2 cellular contexts compared by ENCODE assay signal in the genomic region with DNA sequence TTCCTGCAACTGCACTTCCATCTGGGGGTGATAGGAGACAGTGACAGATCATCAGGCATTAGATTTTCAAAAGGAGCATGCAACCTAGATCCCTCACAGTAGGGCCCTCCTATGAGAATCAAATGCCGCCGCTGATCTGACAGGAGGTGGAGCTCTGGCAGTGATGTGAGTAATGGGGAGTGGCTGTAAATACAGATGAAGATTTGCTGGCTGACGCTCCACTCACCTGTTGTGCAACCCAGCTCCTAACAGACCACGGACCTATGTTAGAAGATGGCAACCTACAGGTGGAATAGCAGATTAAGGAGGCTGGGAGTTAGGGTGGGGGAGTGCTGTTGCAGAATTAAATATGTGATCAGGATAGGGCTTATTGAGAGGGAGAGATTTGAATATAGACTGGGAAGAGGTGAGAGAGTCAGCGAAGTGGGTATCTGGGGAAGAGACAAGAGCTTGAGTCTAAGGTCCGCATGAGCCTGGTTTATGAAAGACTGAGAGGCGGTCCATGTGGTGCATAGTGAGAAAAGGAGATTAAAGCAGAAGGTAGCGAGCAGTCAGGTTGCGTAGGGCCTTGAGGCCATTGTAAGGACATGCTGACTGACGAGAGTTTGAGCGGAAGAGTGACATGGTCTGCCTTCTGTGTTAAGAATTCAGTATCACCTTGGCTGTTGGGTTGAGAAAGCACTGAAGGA.
TF ChIP-seq lines count a peak whose summit lies in the region.

No MANE protein-coding gene starts in this region.

TF ChIP-seq in A549, 52 proteins besides CTCF, POLR2A, EP300 and RAD21:
- TF ChIP-seq TP53 (CRISPR knock-in tag; IDR thresholded peaks at IDR 0.05) (no peak), JUN (IDR thresholded peaks at IDR 0.05) (peak in 1 of 2 experiments; percentile 23; a peak in 1 of 5 replicates), FOSB (CRISPR knock-in tag; IDR thresholded peaks at IDR 0.05) (0 out of 2 replicates have a peak, but pooled peaks have one; percentile 29), E2F6 (IDR thresholded peaks at IDR 0.05; ENCODE audit: borderline replicate concordance, low read depth) (no peak), RARB (CRISPR knock-in tag; IDR thresholded peaks at IDR 0.05) (peak; percentile 75; the same call in 1 of the 2 replicates), CEBPB (IDR thresholded peaks at IDR 0.05) (0 out of 4 replicates have a peak, but pooled peaks of 1 of the 2 experiments have one; percentile 30)
TF ChIP-seq in A549: peak in this region for 4.

TF ChIP-seq in K562, 482 proteins besides CTCF, POLR2A, EP300 and RAD21:
- TF ChIP-seq CEBPB (tag; IDR thresholded peaks at IDR 0.05) (peak; percentile 59), NFYB (IDR thresholded peaks at IDR 0.05; ENCODE audit: extremely low read depth, insufficient read length) (no peak), OTX1 (CRISPR knock-in tag; IDR thresholded peaks at IDR 0.05) (no peak), E2F8 (IDR thresholded peaks at IDR 0.05; ENCODE audit: low read depth, partially characterized antibody) (peak; percentile 23), SOX6 (IDR thresholded peaks at IDR 0.05) (no peak), HNRNPL (IDR thresholded peaks at IDR 0.05; ENCODE audit: low read depth, low read length) (no peak), ARNT (IDR thresholded peaks at IDR 0.05) (no peak), MYNN (IDR thresholded peaks at IDR 0.05) (0 out of 2 replicates have a peak, but pooled peaks have one; percentile 8), MYNN (CRISPR knock-in tag; IDR thresholded peaks at IDR 0.05) (no peak), HNRNPLL (IDR thresholded peaks at IDR 0.05; ENCODE audit: low read depth, low read length, poor library complexity, severe bottlenecking) (no peak), CBX5 (IDR thresholded peaks at IDR 0.05; ENCODE audit: borderline replicate concordance, low read depth) (peak; percentile 13; the same call in 1 of the 2 replicates), POLR2B (IDR thresholded peaks at IDR 0.05; ENCODE audit: low read depth, partially characterized antibody) (peak; percentile 29), REST (CRISPR knock-in tag; IDR thresholded peaks at IDR 0.05; ENCODE audit: low read depth) (no peak), ZNF23 (CRISPR knock-in tag; IDR thresholded peaks at IDR 0.05) (no peak), SUPT5H (IDR thresholded peaks at IDR 0.05) (peak; percentile 12; the same call in 1 of the 2 replicates), TAF7 (tag; IDR thresholded peaks at IDR 0.05) (no peak), TBP (optimal IDR thresholded peaks at IDR 0.05; ENCODE audit: low read depth, low read length) (no peak)
- TF ChIP-seq, protein P1, sequence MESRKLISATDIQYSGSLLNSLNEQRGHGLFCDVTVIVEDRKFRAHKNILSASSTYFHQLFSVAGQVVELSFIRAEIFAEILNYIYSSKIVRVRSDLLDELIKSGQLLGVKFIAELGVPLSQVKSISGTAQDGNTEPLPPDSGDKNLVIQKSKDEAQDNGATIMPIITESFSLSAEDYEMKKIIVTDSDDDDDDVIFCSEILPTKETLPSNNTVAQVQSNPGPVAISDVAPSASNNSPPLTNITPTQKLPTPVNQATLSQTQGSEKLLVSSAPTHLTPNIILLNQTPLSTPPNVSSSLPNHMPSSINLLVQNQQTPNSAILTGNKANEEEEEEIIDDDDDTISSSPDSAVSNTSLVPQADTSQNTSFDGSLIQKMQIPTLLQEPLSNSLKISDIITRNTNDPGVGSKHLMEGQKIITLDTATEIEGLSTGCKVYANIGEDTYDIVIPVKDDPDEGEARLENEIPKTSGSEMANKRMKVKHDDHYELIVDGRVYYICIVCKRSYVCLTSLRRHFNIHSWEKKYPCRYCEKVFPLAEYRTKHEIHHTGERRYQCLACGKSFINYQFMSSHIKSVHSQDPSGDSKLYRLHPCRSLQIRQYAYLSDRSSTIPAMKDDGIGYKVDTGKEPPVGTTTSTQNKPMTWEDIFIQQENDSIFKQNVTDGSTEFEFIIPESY (CRISPR knock-in tag; IDR thresholded peaks at IDR 0.05), result 0 out of 2 replicates have a peak, but pooled peaks have one; percentile 14
- TF ChIP-seq, protein P2, sequence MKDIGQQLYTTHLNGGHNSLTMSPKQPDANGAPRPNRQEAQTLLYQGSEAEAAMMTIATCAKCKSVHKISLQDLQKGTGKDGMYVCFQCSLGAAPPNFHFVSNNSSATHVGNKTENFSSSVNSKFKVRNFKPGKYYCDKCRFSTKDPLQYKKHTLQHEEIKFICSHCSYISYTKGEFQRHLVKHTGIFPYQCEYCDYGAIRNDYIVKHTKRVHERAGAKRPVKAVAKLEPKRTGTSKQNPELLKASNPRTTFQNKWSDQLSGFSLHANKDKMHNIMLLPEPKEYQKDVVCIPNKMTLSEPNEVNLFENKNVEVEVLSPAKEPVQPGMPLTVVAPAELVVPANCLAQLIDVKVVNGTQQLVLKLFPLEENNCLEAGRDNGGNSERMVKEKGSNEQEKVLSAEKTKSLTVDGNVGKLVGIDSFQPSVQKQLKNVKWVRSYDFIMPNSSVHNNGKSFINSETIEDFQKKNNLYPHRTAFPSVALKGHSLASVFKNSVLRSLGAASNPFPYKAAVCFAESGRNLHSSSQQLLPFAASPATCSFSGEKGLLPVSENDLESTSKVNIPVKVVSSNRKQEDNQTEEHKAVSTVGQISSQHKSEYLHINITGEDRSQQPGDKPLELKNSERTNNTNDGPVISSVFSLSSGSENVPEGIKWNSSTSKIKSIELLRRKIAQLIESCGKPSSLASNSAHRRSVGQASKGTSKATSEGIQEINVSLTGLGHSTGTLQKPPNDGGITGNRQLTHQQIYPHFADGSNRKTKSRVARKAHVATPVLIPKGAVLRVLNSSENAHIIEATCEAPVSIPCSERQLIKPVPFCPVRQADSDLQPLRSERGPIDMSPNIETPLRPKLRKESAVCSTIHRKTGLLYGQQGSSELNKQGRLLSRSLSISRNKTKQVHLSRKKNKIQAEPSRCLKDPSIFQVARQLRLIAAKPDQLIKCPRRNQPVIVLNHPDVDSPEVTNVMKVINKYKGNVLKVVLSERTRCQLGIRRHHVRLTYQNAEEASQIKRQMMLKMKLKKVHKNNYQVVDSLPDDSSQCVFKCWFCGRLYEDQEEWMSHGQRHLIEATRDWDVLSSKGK (CRISPR knock-in tag; IDR thresholded peaks at IDR 0.05), result no peak
- TF ChIP-seq, protein P3, sequence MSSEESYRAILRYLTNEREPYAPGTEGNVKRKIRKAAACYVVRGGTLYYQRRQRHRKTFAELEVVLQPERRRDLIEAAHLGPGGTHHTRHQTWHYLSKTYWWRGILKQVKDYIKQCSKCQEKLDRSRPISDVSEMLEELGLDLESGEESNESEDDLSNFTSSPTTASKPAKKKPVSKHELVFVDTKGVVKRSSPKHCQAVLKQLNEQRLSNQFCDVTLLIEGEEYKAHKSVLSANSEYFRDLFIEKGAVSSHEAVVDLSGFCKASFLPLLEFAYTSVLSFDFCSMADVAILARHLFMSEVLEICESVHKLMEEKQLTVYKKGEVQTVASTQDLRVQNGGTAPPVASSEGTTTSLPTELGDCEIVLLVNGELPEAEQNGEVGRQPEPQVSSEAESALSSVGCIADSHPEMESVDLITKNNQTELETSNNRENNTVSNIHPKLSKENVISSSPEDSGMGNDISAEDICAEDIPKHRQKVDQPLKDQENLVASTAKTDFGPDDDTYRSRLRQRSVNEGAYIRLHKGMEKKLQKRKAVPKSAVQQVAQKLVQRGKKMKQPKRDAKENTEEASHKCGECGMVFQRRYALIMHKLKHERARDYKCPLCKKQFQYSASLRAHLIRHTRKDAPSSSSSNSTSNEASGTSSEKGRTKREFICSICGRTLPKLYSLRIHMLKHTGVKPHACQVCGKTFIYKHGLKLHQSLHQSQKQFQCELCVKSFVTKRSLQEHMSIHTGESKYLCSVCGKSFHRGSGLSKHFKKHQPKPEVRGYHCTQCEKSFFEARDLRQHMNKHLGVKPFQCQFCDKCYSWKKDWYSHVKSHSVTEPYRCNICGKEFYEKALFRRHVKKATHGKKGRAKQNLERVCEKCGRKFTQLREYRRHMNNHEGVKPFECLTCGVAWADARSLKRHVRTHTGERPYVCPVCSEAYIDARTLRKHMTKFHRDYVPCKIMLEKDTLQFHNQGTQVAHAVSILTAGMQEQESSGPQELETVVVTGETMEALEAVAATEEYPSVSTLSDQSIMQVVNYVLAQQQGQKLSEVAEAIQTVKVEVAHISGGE (CRISPR knock-in tag; IDR thresholded peaks at IDR 0.05), result no peak
- TF ChIP-seq, protein P4, sequence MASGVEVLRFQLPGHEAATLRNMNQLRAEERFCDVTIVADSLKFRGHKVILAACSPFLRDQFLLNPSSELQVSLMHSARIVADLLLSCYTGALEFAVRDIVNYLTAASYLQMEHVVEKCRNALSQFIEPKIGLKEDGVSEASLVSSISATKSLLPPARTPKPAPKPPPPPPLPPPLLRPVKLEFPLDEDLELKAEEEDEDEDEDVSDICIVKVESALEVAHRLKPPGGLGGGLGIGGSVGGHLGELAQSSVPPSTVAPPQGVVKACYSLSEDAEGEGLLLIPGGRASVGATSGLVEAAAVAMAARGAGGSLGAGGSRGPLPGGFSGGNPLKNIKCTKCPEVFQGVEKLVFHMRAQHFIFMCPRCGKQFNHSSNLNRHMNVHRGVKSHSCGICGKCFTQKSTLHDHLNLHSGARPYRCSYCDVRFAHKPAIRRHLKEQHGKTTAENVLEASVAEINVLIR (CRISPR knock-in tag; IDR thresholded peaks at IDR 0.05), result no peak
